ENCODE assay signal across 1 cellular context in the genomic region with DNA sequence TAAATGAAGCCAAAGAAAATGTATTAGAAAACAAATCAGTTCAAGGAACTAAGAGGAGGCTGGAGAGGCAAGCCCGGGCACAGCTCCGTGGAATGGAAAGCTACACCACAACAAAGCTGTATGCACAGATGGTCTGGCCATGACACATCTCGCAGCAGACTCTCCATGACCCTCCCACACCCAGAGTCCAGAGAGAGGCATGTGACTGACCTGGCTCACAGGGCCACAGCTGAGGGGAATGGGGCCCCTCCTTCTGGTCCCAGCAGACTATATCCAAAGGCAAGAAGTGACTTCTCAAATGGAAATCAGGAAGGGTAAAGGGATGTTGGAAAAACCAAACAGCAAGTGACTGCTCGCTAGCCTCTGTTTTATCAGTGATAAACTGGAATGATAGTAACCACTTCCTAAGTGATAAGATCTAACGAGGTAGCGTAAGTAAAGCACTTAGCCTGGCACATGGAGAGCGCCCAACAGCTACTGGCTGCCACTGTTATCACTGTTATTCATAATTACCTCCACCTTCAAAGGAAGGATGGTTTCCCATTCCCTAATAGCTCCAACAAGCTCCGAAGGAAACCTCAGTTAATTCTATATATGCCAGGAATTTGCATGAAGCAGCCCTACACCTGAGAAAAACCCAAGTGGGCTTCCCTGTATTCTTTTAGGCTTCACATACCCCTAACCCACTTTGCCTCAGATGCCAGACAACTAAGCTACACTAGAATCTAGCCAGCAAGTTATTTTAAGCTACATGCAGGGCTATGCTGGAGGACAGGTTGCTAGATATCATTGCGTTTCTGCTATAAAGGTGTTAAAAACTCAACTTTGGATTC.
TF ChIP-seq lines count a peak whose summit lies in the region.

No MANE protein-coding gene starts in this region.

TF ChIP-seq in IMR-90, 13 proteins besides CTCF, POLR2A, EP300 and RAD21 (continued from another document):
- TF ChIP-seq, protein P1, sequence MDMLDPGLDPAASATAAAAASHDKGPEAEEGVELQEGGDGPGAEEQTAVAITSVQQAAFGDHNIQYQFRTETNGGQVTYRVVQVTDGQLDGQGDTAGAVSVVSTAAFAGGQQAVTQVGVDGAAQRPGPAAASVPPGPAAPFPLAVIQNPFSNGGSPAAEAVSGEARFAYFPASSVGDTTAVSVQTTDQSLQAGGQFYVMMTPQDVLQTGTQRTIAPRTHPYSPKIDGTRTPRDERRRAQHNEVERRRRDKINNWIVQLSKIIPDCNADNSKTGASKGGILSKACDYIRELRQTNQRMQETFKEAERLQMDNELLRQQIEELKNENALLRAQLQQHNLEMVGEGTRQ (IDR thresholded peaks at IDR 0.05; ENCODE audit: low read depth, low read length) = peak; percentile 86
- TF ChIP-seq FOS (IDR thresholded peaks at IDR 0.05; ENCODE audit: low read depth, low read length) (peak; percentile 54; the same call in 1 of the 2 replicates), MXI1 (IDR thresholded peaks at IDR 0.05; ENCODE audit: borderline replicate concordance, low read depth, low read length) (no peak), SMC3 (IDR thresholded peaks at IDR 0.05; ENCODE audit: low read depth, low read length) (no peak), CEBPB (IDR thresholded peaks at IDR 0.05; ENCODE audit: low read depth, low read length) (no peak), MAFK (IDR thresholded peaks at IDR 0.05; ENCODE audit: low read depth, low read length) (no peak), CHD1 (IDR thresholded peaks at IDR 0.05; ENCODE audit: low read depth, low read length) (no peak), NFE2L2 (IDR thresholded peaks at IDR 0.05; ENCODE audit: low read depth, low read length) (no peak), BHLHE40 (IDR thresholded peaks at IDR 0.05; ENCODE audit: low read depth, low read length) (peak; percentile 83; the same call in 1 of the 2 replicates), RCOR1 (IDR thresholded peaks at IDR 0.05; ENCODE audit: insufficient replicate concordance, low read length) (peak; percentile 90), MAZ (IDR thresholded peaks at IDR 0.05; ENCODE audit: borderline replicate concordance, low read depth, low read length) (0 out of 2 replicates have a peak, but pooled peaks have one; percentile 46)
- TF ChIP-seq, protein P2, sequence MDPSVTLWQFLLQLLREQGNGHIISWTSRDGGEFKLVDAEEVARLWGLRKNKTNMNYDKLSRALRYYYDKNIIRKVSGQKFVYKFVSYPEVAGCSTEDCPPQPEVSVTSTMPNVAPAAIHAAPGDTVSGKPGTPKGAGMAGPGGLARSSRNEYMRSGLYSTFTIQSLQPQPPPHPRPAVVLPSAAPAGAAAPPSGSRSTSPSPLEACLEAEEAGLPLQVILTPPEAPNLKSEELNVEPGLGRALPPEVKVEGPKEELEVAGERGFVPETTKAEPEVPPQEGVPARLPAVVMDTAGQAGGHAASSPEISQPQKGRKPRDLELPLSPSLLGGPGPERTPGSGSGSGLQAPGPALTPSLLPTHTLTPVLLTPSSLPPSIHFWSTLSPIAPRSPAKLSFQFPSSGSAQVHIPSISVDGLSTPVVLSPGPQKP (IDR thresholded peaks at IDR 0.05; ENCODE audit: borderline replicate concordance, low read depth, low read length) = no peak
TF ChIP-seq in IMR-90: peak in this region for 5.
